Comparison of ENCODE assay signal across 17 cellular contexts in the genomic region with DNA sequence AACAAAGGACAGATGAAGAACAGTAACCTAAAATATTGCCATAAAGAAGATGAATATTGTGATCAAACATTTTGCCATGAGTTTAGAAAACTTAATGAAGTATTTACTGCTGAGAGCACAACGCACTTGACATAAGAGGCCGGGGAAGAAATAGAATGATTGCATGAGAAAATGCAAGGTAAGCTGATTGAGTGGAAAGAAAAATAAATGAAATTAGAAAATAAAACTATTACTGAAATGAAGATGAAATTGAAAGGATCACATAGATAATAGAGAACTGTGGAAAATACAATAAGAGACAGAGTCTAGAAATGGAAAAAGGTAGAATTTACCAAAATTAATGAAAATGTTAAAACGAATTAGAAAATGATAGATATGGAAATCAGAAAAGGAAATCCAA. TPM values are rescaled to one million over a fixed set of nuclear protein-coding genes. Genes with fewer than 3 reads are reported as not detected.
DNase-seq lines count a peak whose midpoint lies in the region; ATAC-seq, FAIRE-seq and TF ChIP-seq lines count a peak whose summit lies in the region.
"Had no signal": no experiment of that assay in that cellular context is flagged by ENCODE, and none has a peak within 500 bp of the region (broad histone marks: within the 10 kb centered on the region; RNA-seq: fewer than 3 reads in every experiment).

No MANE protein-coding gene starts in this region.

- H2BK12ac ChIP-seq in mesenchymal stem cell (ENCODE audit: low read length in 2 of 2), result no peak overlapping the region

- no peak overlapping the region for H2AK5ac ChIP-seq in mesenchymal stem cell (ENCODE audit: low read length, severe bottlenecking)
- no peak overlapping the region for H2AK5ac ChIP-seq in mesendoderm (ENCODE audit: low read length)

- no peak overlapping the region for H3K27ac ChIP-seq in A549
- H3K27ac ChIP-seq in CD8-positive, alpha-beta T cell (ENCODE audit: low read depth, low read length), result no peak overlapping the region
- H3K27ac ChIP-seq in mesenchymal stem cell (ENCODE audit: low read length, poor library complexity, severe bottlenecking), result peak overlapping the region; percentile 95
- H3K27ac ChIP-seq in mesendoderm (ENCODE audit: low read depth, low read length), result no peak overlapping the region

- POLR2A ChIA-PET in A549 (lab: Yijun Ruan, JAX), result interaction anchor here (2.1 kb wide), 1 partner anchor 10 kb away, joined by 6 read pairs; a partner anchor contains a TSS
- POLR2A ChIA-PET in CD8-positive, alpha-beta T cell (lab: Charles Lee), result interaction anchor here (1.2 kb wide), 1 partner anchor 11 kb away, joined by 4 read pairs; a partner anchor contains a TSS
- POLR2A ChIA-PET in activated CD8-positive, alpha-beta T cell treated with anti-CD3 and anti-CD28 coated beads, Interleukin-2, amount 10 ng/mL, durations not matched to agents 7 days and 5 days (lab: Charles Lee), result interaction anchor here (3.0 kb wide), 1 partner anchor 10 kb away, joined by 23 read pairs; a partner anchor contains a TSS

- no peak for TF ChIP-seq POLR2A in A549 (IDR thresholded peaks at IDR 0.05; ENCODE audit: low read length)

- H3K9ac ChIP-seq in mesenchymal stem cell (ENCODE audit: low read length) (no peak overlapping the region), mesendoderm (ENCODE audit: low read length) (no peak overlapping the region)

- no peak overlapping the region for H2BK120ac ChIP-seq in mesenchymal stem cell (ENCODE audit: low read depth, low read length)
- no peak overlapping the region for H2BK120ac ChIP-seq in mesendoderm (ENCODE audit: low read depth, low read length)

- no peak for TF ChIP-seq EP300 in A549 (IDR thresholded peaks at IDR 0.05)

- H3K23ac ChIP-seq in mesenchymal stem cell (ENCODE audit: low read length in 2 of 2) (no peak overlapping the region), mesendoderm (ENCODE audit: low read length) (no peak overlapping the region)

- peaks cover 4% of the 10 kb centered on the region for H3K79me2 ChIP-seq in mesendoderm (ENCODE audit: control insufficient read depth, insufficient read depth, low read length)

- H3K56ac ChIP-seq in mesendoderm (ENCODE audit: low read length), result no peak overlapping the region

- H3K27ac Mint-ChIP-seq in CD8-positive, alpha-beta T cell, result peak overlapping the region; percentile 80
- peak overlapping the region; percentile 73 for H3K27ac Mint-ChIP-seq in activated CD8-positive, alpha-beta T cell treated with anti-CD3 and anti-CD28 coated beads, Interleukin-2, amount 10 ng/mL, durations not matched to agents 7 days and 5 days
- H3K27ac Mint-ChIP-seq: B cell had no signal

- no peak for DNase-seq in A549 (ENCODE audit: low read depth in 1 of 2, low spot score in 1 of 2)
- DNase-seq in CD8-positive, alpha-beta T cell, result no peak
- no peak for DNase-seq in activated CD8-positive, alpha-beta T cell treated with anti-CD3 and anti-CD28 coated beads, Interleukin-2, amount 10 ng/mL, durations not matched to agents 7 days and 5 days
- no peak for DNase-seq in mesenchymal stem cell
- DNase-seq in mucosa of gallbladder (ENCODE audit: low spot score), result no peak
- DNase-seq in HCEC 1CT, result no peak
- DNase-seq in mesendoderm, result no peak
- DNase-seq: activated CD4-positive, alpha-beta T cell treated with anti-CD3 and anti-CD28 coated beads, Interleukin-2, amount 50 U/mL, for 48 hours; activated gamma-delta T cell; effector CD4-positive, alpha-beta T cell; MM.1S; NCI-H1930; NCI-H524; occipital lobe; stimulated activated CD4-positive, alpha-beta T cell treated with anti-CD3 and anti-CD28 coated beads, Interleukin-4, amount 100 ng/mL, for 1 hour had no signal

- H3K4me2 ChIP-seq in A549, result no peak overlapping the region
- H3K4me2 ChIP-seq in mesenchymal stem cell (ENCODE audit: low read length, poor library complexity, severe bottlenecking), result no peak overlapping the region
- H3K4me2 ChIP-seq in mesendoderm (ENCODE audit: low read length), result no peak overlapping the region

- H3K4me3 ChIP-seq in A549 (no peak overlapping the region), mesenchymal stem cell (ENCODE audit: insufficient read depth in 1 of 2, low read depth in 1 of 2, low read length in 2 of 2) (no peak overlapping the region), mesendoderm (ENCODE audit: low read length) (no peak overlapping the region)
- no peak overlapping the region for H3K4me3 ChIP-seq in CD8-positive, alpha-beta T cell (ENCODE audit: low read depth, low read length)

- peak overlapping the region; percentile 42 for H3K4me3 Mint-ChIP-seq in CD8-positive, alpha-beta T cell
- H3K4me3 Mint-ChIP-seq in activated CD8-positive, alpha-beta T cell treated with anti-CD3 and anti-CD28 coated beads, Interleukin-2, amount 10 ng/mL, durations not matched to agents 7 days and 5 days, result no peak overlapping the region
- H3K4me3 Mint-ChIP-seq: B cell had no signal

- H3K27me3 Mint-ChIP-seq in CD8-positive, alpha-beta T cell (ENCODE audit: low read depth), result no peaks in the 10 kb centered on the region
- H3K27me3 Mint-ChIP-seq in activated CD8-positive, alpha-beta T cell treated with anti-CD3 and anti-CD28 coated beads, Interleukin-2, amount 10 ng/mL, durations not matched to agents 7 days and 5 days (ENCODE audit: low read depth), result no peaks in the 10 kb centered on the region
- H3K27me3 Mint-ChIP-seq: B cell had no signal

- H3K4me1 Mint-ChIP-seq in CD8-positive, alpha-beta T cell (ENCODE audit: low read depth), result peaks cover 71% of the 10 kb centered on the region
- peaks cover 27% of the 10 kb centered on the region for H3K4me1 Mint-ChIP-seq in activated CD8-positive, alpha-beta T cell treated with anti-CD3 and anti-CD28 coated beads, Interleukin-2, amount 10 ng/mL, durations not matched to agents 7 days and 5 days (ENCODE audit: low read depth)

- 94% methylated on average over 3 of the region's 3 CpGs for WGBS in A549 (ENCODE audit: missing lambda C conversion rate)
- 94% methylated on average over 2 of the region's 3 CpGs for WGBS in mesenchymal stem cell
- 100% methylated on average over 1 of the region's 3 CpGs for WGBS in mesendoderm (ENCODE audit: extremely low coverage, insufficient coverage, low lambda C conversion rate)

- H2BK5ac ChIP-seq in mesenchymal stem cell (ENCODE audit: low read depth, low read length, poor library complexity, severe bottlenecking), result no peak overlapping the region
- H2BK5ac ChIP-seq in mesendoderm (ENCODE audit: low read length), result no peak overlapping the region

- CTCF ChIA-PET in A549 (lab: Yijun Ruan, JAX), result interaction anchor here (1.0 to 1.2 kb wide), 2 partner anchors 10 to 11 kb away, joined by 3 to 4 read pairs; a partner anchor contains a TSS
- CTCF ChIA-PET in CD8-positive, alpha-beta T cell (lab: Charles Lee), result interaction anchor here (1.7 kb wide), 1 partner anchor 11 kb away, joined by 4 read pairs; no protein-coding TSS in a partner anchor
- CTCF ChIA-PET in activated CD8-positive, alpha-beta T cell treated with anti-CD3 and anti-CD28 coated beads, Interleukin-2, amount 10 ng/mL, durations not matched to agents 7 days and 5 days (lab: Charles Lee), result interaction anchor here (2.0 kb wide), 1 partner anchor 10 kb away, joined by 14 read pairs; a partner anchor contains a TSS

- FAIRE-seq in A549 (lab: Jason Lieb, UNC), result no peak
- FAIRE-seq: bronchial epithelial cell had no signal

- no peak overlapping the region for H3K14ac ChIP-seq in mesenchymal stem cell (ENCODE audit: low read length in 2 of 2)

- intact Hi-C loops in CD8-positive, alpha-beta T cell (cut with DNase I, micrococcal nuclease), result no loop called here

- H3K4ac ChIP-seq in mesenchymal stem cell (ENCODE audit: low read depth in 1 of 2, low read length in 2 of 2) (no peak overlapping the region), mesendoderm (ENCODE audit: low read depth, low read length) (no peak overlapping the region)

- H4K5ac ChIP-seq in mesendoderm (ENCODE audit: low read length), result no peak overlapping the region

- ATAC-seq in A549, result no peak
- ATAC-seq in CD8-positive, alpha-beta T cell, result no peak
- ATAC-seq in activated CD8-positive, alpha-beta T cell treated with anti-CD3 and anti-CD28 coated beads, Interleukin-2, amount 10 ng/mL, durations not matched to agents 7 days and 5 days, result no peak

- no peak for TF ChIP-seq RAD21 in A549 (conservative IDR thresholded peaks at IDR 0.05 in 1 of 2, IDR thresholded peaks at IDR 0.05 in 1 of 2)

- no peaks in the 10 kb centered on the region for H3K9me3 ChIP-seq in A549
- no peaks in the 10 kb centered on the region for H3K9me3 ChIP-seq in CD8-positive, alpha-beta T cell (ENCODE audit: low read length)
- no peaks in the 10 kb centered on the region for H3K9me3 ChIP-seq in mesenchymal stem cell (ENCODE audit: control insufficient read depth, low read length)

- TF ChIP-seq CTCF in A549 (IDR thresholded peaks at IDR 0.05), result no peak
- no peak for TF ChIP-seq CTCF in CD8-positive, alpha-beta T cell (IDR thresholded peaks at IDR 0.05)

- peaks cover 4% of the 10 kb centered on the region; the same call in 1 of the 3 replicates for H3K4me1 ChIP-seq in A549
- H3K4me1 ChIP-seq in CD8-positive, alpha-beta T cell (ENCODE audit: insufficient read depth, low read length), result peaks cover 22% of the 10 kb centered on the region
- H3K4me1 ChIP-seq in mesenchymal stem cell (ENCODE audit: control insufficient read depth, insufficient read depth, low read depth, low read length), result peaks cover 10% of the 10 kb centered on the region
- no peaks in the 10 kb centered on the region for H3K4me1 ChIP-seq in mesendoderm (ENCODE audit: control insufficient read depth, low read depth, low read length)

- H3K18ac ChIP-seq in mesenchymal stem cell (ENCODE audit: low read depth in 1 of 2, low read length in 2 of 2) (no peak overlapping the region), mesendoderm (ENCODE audit: low read length) (no peak overlapping the region)

- H3K79me1 ChIP-seq in mesenchymal stem cell (replicated peaks; ENCODE audit: low read length, poor library complexity, severe bottlenecking), result no peaks in the 10 kb centered on the region
- no peaks in the 10 kb centered on the region for H3K79me1 ChIP-seq in mesendoderm (ENCODE audit: low read length)

- H4K8ac ChIP-seq in mesenchymal stem cell (ENCODE audit: low read length), result no peak overlapping the region
- H4K8ac ChIP-seq in mesendoderm (ENCODE audit: low read depth, low read length), result no peak overlapping the region

- H2BK15ac ChIP-seq in mesenchymal stem cell (ENCODE audit: low read depth, poor library complexity, severe bottlenecking) (no peak overlapping the region), mesendoderm (replicated peaks; ENCODE audit: low read depth) (no peak overlapping the region)

- H3K27me3 ChIP-seq in CD8-positive, alpha-beta T cell (ENCODE audit: insufficient read depth, low read length), result no peaks in the 10 kb centered on the region
- H3K27me3 ChIP-seq in mesenchymal stem cell (ENCODE audit: control insufficient read depth in 1 of 2, insufficient read depth in 1 of 2, low read length in 2 of 2) (no peaks in the 10 kb centered on the region), mesendoderm (ENCODE audit: insufficient read depth, low read length, poor library complexity) (no peaks in the 10 kb centered on the region)

- no peak overlapping the region for H2AFZ ChIP-seq in mesenchymal stem cell (ENCODE audit: low read depth, low read length)

- peaks cover 9% of the 10 kb centered on the region for H3K36me3 ChIP-seq in CD8-positive, alpha-beta T cell (ENCODE audit: insufficient read depth, low read length)
- H3K36me3 ChIP-seq in mesenchymal stem cell (ENCODE audit: control insufficient read depth in 1 of 2, insufficient read depth in 2 of 2, low read depth in 1 of 2, low read length in 2 of 2), result peaks cover 12 to 65% of the 10 kb centered on the region in 2 experiments
- no peaks in the 10 kb centered on the region for H3K36me3 ChIP-seq in mesendoderm (ENCODE audit: control insufficient read depth, insufficient read depth, low read length)

- H4K91ac ChIP-seq in mesenchymal stem cell (ENCODE audit: low read length), result no peak overlapping the region

- H3K36me3 Mint-ChIP-seq in CD8-positive, alpha-beta T cell, result peaks cover 71% of the 10 kb centered on the region
- peaks cover 51% of the 10 kb centered on the region for H3K36me3 Mint-ChIP-seq in activated CD8-positive, alpha-beta T cell treated with anti-CD3 and anti-CD28 coated beads, Interleukin-2, amount 10 ng/mL, durations not matched to agents 7 days and 5 days (ENCODE audit: low read depth)

- no peaks in the 10 kb centered on the region for H3K9me3 Mint-ChIP-seq in CD8-positive, alpha-beta T cell
- H3K9me3 Mint-ChIP-seq in activated CD8-positive, alpha-beta T cell treated with anti-CD3 and anti-CD28 coated beads, Interleukin-2, amount 10 ng/mL, durations not matched to agents 7 days and 5 days (ENCODE audit: insufficient read depth), result no peaks in the 10 kb centered on the region

RNA-seq across cellular contexts. Expression of a gene that starts 10.1 kb away (rescaled TPM):
- polyA plus RNA-seq in A549 (2011; rRNA removed) (71.1 and 131 TPM in 2 replicates), A549 (2017; fragmentation: RNase III; extraction: RNeasy Plus Mini Kit Qiagen cat#74134 plus additional on column Dnase treatment) (81.4 to 86.3 TPM (median 85.1 TPM) in 3 replicates)
- 13.3 and 14.7 TPM in 2 replicates for polyA plus RNA-seq in A549 (2012; cell fraction: cytosol; rRNA removed)
- polyA plus RNA-seq in A549 (2012; cell fraction: nucleus; rRNA removed), result 3.4 and 5.7 TPM in 2 replicates
- 14.1 and 15.1 TPM in 2 replicates for polyA minus RNA-seq in A549 (2011; rRNA and poly(A)+ RNA removed)
- 100 to 1,000 TPM; 130 to 146 TPM for total RNA-seq in CD8-positive, alpha-beta T cell
- total RNA-seq in activated CD8-positive, alpha-beta T cell treated with anti-CD3 and anti-CD28 coated beads, Interleukin-2, amount 10 ng/mL, durations not matched to agents 7 days and 5 days, result 10 to 100 TPM; 60.3 to 65.6 TPM
- 76.5 TPM for polyA plus RNA-seq in mesenchymal stem cell (2013, experiment 1 of 2)
- polyA plus RNA-seq in mesenchymal stem cell (2013, experiment 2 of 2), result 74.8 TPM
- total RNA-seq in mucosa of gallbladder, result 104 TPM
- polyA plus RNA-seq in mesendoderm (2013, experiment 1 of 2), result 84.1 TPM
- 82.3 TPM for polyA plus RNA-seq in mesendoderm (2013, experiment 2 of 2)
